In genomic region chr12:92134638-92135274, GRCh38 we compare ENCODE assay signal across 8 cellular contexts. TPM values are rescaled to one million over a fixed set of nuclear protein-coding genes. Genes with fewer than 3 reads are reported as not detected.
DNase-seq lines count a peak whose midpoint lies in the region; ATAC-seq and TF ChIP-seq lines count a peak whose summit lies in the region.

No MANE protein-coding gene starts in this region.

- H3K4me3 ChIP-seq in SK-N-SH (ENCODE audit: low read depth in 2 of 2, low read length in 1 of 2), result peak overlapping the region in 1 of 2 experiments; percentile 38; a peak in 2 of 4 replicates
- H3K4me3 ChIP-seq in fibroblast of mammary gland (ENCODE audit: control insufficient read depth, low read depth, low read length), result no peak overlapping the region
- peak overlapping the region; percentile 3 for H3K4me3 ChIP-seq in thoracic aorta

- H3F3A ChIP-seq in SK-N-SH (replicated peaks; ENCODE audit: insufficient read depth), result peaks cover 44% of the 10 kb centered on the region

- peaks cover 94% of the 10 kb centered on the region for H3K79me2 ChIP-seq in SK-N-SH (ENCODE audit: insufficient read depth)

- ATAC-seq in thoracic aorta (ENCODE audit: insufficient number of reproducible peaks, low FRiP score, low read depth), result no peak

- DNase-seq in activated T-cell treated with anti-CD3 and anti-CD28 coated beads, Interleukin-2, amount 50 U/mL, for 24 hours, result no peak
- DNase-seq in activated T-cell treated with anti-CD3 and anti-CD28 coated beads, Interleukin-2, amount 50 U/mL, for 1 hour, result no peak
- DNase-seq in SK-N-SH, result no peak
- DNase-seq in fibroblast of mammary gland (ENCODE audit: low read depth), result peak; percentile 94
- no peak for DNase-seq in thoracic aorta (ENCODE audit: low spot score)
- DNase-seq in NCI-H526 treated with DMSO at 0.1 percent for 48 hours (lab: John Stamatoyannopoulos, UW), result no peak
- no peak for DNase-seq in KBM-7
- DNase-seq in NCI-H82 (lab: John Stamatoyannopoulos, UW), result no peak

- peaks cover 98% of the 10 kb centered on the region for H3K4me1 Mint-ChIP-seq in activated T-cell treated with anti-CD3 and anti-CD28 coated beads, Interleukin-2, amount 50 U/mL, for 24 hours (ENCODE audit: low read depth)

- no peaks in the 10 kb centered on the region for H3K9me3 ChIP-seq in SK-N-SH
- H3K9me3 ChIP-seq in thoracic aorta, result no peaks in the 10 kb centered on the region

- peak overlapping the region; percentile 25; the same call in 1 of the 2 replicates for H3K9ac ChIP-seq in SK-N-SH

- no peaks in the 10 kb centered on the region for H3K27me3 Mint-ChIP-seq in activated T-cell treated with anti-CD3 and anti-CD28 coated beads, Interleukin-2, amount 50 U/mL, for 24 hours

- in situ Hi-C loops in KBM-7 (cut with MboI; ENCODE audit: low pct_unique_long_range_greater_than_20kb, low sequenced_read_pairs), result no loop called here

- no peaks in the 10 kb centered on the region for H3K27me3 ChIP-seq in SK-N-SH (ENCODE audit: insufficient read depth)
- H3K27me3 ChIP-seq in thoracic aorta (replicated peaks; ENCODE audit: insufficient read depth), result no peaks in the 10 kb centered on the region

- TF ChIP-seq RAD21 in SK-N-SH (IDR thresholded peaks at IDR 0.05; ENCODE audit: low read length), result no peak

- H3K4me3 Mint-ChIP-seq in activated T-cell treated with anti-CD3 and anti-CD28 coated beads, Interleukin-2, amount 50 U/mL, for 24 hours, result peak overlapping the region; percentile 100

- CTCF ChIA-PET in SK-N-SH (lab: Yijun Ruan, JAX), result interaction anchor here (0.6 to 3.4 kb wide), 4 partner anchors 9 to 753 kb away, joined by 3 to 14 read pairs (median 6); no protein-coding TSS in a partner anchor

- H4K20me1 ChIP-seq in SK-N-SH (ENCODE audit: insufficient read depth), result no peaks in the 10 kb centered on the region

- H3K27ac ChIP-seq in SK-N-SH (ENCODE audit: low read depth in 2 of 2, low read length in 1 of 2), result peak overlapping the region; percentile 79 to 91
- H3K27ac ChIP-seq in thoracic aorta, result peak overlapping the region; percentile 37 to 54

- H3K9me3 Mint-ChIP-seq in activated T-cell treated with anti-CD3 and anti-CD28 coated beads, Interleukin-2, amount 50 U/mL, for 24 hours, result no peaks in the 10 kb centered on the region

- POLR2A ChIA-PET in SK-N-SH (lab: Yijun Ruan, JAX), result interaction anchor here (1.8 kb wide), 1 partner anchor 10 kb away, joined by 11 read pairs; the partner anchor contains the start of gene BTG1

- peak overlapping the region; percentile 99 for H3K27ac Mint-ChIP-seq in activated T-cell treated with anti-CD3 and anti-CD28 coated beads, Interleukin-2, amount 50 U/mL, for 24 hours

- H3K36me3 Mint-ChIP-seq in activated T-cell treated with anti-CD3 and anti-CD28 coated beads, Interleukin-2, amount 50 U/mL, for 24 hours (ENCODE audit: low read depth), result peaks cover 65% of the 10 kb centered on the region

- peaks cover 0 to 6% of the 10 kb centered on the region in 2 experiments for H3K36me3 ChIP-seq in SK-N-SH (replicated peaks in 1 of 2; ENCODE audit: control insufficient read depth in 1 of 2, insufficient read depth in 2 of 2, low read length in 1 of 2)
- H3K36me3 ChIP-seq in thoracic aorta, result no peaks in the 10 kb centered on the region

- 0 out of 2 replicates have a peak overlapping the region, but pooled peaks have one; percentile 0 for H2AFZ ChIP-seq in SK-N-SH (ENCODE audit: low read depth)

- H3K9me2 ChIP-seq in SK-N-SH, result no peaks in the 10 kb centered on the region

- peak overlapping the region; percentile 65 for H3K4me2 ChIP-seq in SK-N-SH

- H3K4me1 ChIP-seq in SK-N-SH (ENCODE audit: control insufficient read depth in 1 of 2, insufficient read depth in 2 of 2, low read depth in 1 of 2, low read length in 1 of 2) (peaks cover 27 to 71% of the 10 kb centered on the region in 2 experiments), thoracic aorta (ENCODE audit: control insufficient read depth in 1 of 2, low read depth in 2 of 2) (peaks cover 47 to 88% of the 10 kb centered on the region in 2 donors)

- WGBS in SK-N-SH (ENCODE audit: low lambda C conversion rate), result 10% methylated on average over 5 of the region's 5 CpGs

- peak in 1 of 2 experiments; percentile 85; a peak in 2 of 4 replicates for TF ChIP-seq EP300 in SK-N-SH (IDR thresholded peaks at IDR 0.05; ENCODE audit: borderline replicate concordance in 1 of 2, low read depth in 1 of 2, low read length in 1 of 2)

- no peak for TF ChIP-seq CTCF in SK-N-SH (IDR thresholded peaks at IDR 0.05)
- no peak for TF ChIP-seq CTCF in fibroblast of mammary gland (conservative IDR thresholded peaks at IDR 0.05; ENCODE audit: control insufficient read depth, insufficient read depth, low read depth, low read length)
- TF ChIP-seq CTCF in thoracic aorta (IDR thresholded peaks at IDR 0.05), result no peak

TF ChIP-seq in SK-N-SH, 30 proteins besides CTCF, POLR2A, EP300 and RAD21 (continues in another document):
- TF ChIP-seq RCOR1 (IDR thresholded peaks at IDR 0.05; ENCODE audit: low read length) (no peak), REST (IDR thresholded peaks at IDR 0.05; ENCODE audit: low read depth, low read length) (no peak), NRF1 (IDR thresholded peaks at IDR 0.05; ENCODE audit: low read depth, low read length) (no peak), RFX5 (IDR thresholded peaks at IDR 0.05; ENCODE audit: low read length) (no peak), NFIC (IDR thresholded peaks at IDR 0.05; ENCODE audit: borderline replicate concordance) (peak; percentile 38; the same call in 1 of the 2 replicates), TEAD4 (IDR thresholded peaks at IDR 0.05; ENCODE audit: borderline replicate concordance, insufficient read depth) (no peak; the same call in 1 of the 2 replicates), TCF12 (IDR thresholded peaks at IDR 0.05) (peak; percentile 87), SIN3A (IDR thresholded peaks at IDR 0.05; ENCODE audit: borderline replicate concordance, low read depth, low read length) (no peak), TAF1 (IDR thresholded peaks at IDR 0.05; ENCODE audit: borderline replicate concordance, low read depth, low read length) (no peak), ZBTB33 (IDR thresholded peaks at IDR 0.05; ENCODE audit: borderline replicate concordance, low read depth) (no peak), YY1 (IDR thresholded peaks at IDR 0.05; ENCODE audit: low read depth) (no peak), RXRA (IDR thresholded peaks at IDR 0.05; ENCODE audit: borderline replicate concordance, low read depth) (peak; percentile 46; the same call in 1 of the 2 replicates), ELF1 (IDR thresholded peaks at IDR 0.05) (no peak), IRF3 (IDR thresholded peaks at IDR 0.05; ENCODE audit: low read depth, low read length) (no peak)

RNA-seq across cellular contexts. Expression of gene BTG1, which starts 10.9 kb away (rescaled TPM):
- 16.2 and 28.3 TPM in 2 replicates for polyA plus RNA-seq in SK-N-SH (2012; rRNA removed)
- polyA plus RNA-seq in SK-N-SH (2012; cell fraction: cytosol; rRNA removed), result 19.6 and 23.8 TPM in 2 replicates
- 15.1 and 15.2 TPM in 2 replicates for polyA plus RNA-seq in SK-N-SH (2012; cell fraction: nucleus; rRNA removed)
- 10 to 100 TPM; 31.7 to 53.3 TPM for total RNA-seq in thoracic aorta
